ENCODE assay signal across 19 cellular contexts in genomic region chr3:179801831-179802230, GRCh38.
"Had no signal": no experiment of that assay in that cellular context is flagged by ENCODE, and none has a peak within 500 bp of the region (broad histone marks: within the 10 kb centered on the region; RNA-seq: fewer than 3 reads in every experiment).

No MANE protein-coding gene starts in this region.

- ATAC-seq: activated CD8-positive, alpha-beta T cell treated with anti-CD3 and anti-CD28 coated beads for 36 hours; activated naive CD4-positive, alpha-beta T cell treated with anti-CD3 and anti-CD28 coated beads, Interleukin-2, amount 50 U/mL, for 72 hours; effector memory CD8-positive, alpha-beta T cell; mucosa of descending colon; natural killer cell; stimulated activated naive B cell treated with anti-CD40 and anti-IgM and Interleukin-4, amounts not matched to agents 10 μg/mL and 1 μg/mL and 100 μg/mL, for 72 hours; WTC11 had no signal

- H3K9me3 ChIP-seq: left lung, mucosa of descending colon, neutrophil, thyroid gland had no signal

- H3K9me3 Mint-ChIP-seq: activated CD8-positive, alpha-beta T cell treated with anti-CD3 and anti-CD28 coated beads for 36 hours; activated naive CD4-positive, alpha-beta T cell treated with anti-CD3 and anti-CD28 coated beads, Interleukin-2, amount 50 U/mL, for 72 hours; brain; effector memory CD8-positive, alpha-beta T cell; natural killer cell; stimulated activated naive B cell treated with anti-CD40 and anti-IgM and Interleukin-4, amounts not matched to agents 10 μg/mL and 1 μg/mL and 100 μg/mL, for 72 hours; T-helper 1 cell treated with Interleukin-12 subunit alpha and Interleukin-12 subunit beta and Interleukin-4 antibody, amounts not matched to agents 30 μg/mL and 1 μg/mL, for 36 hours; WTC11 had no signal

- H3K4me3 ChIP-seq: left lung, mucosa of descending colon, thyroid gland had no signal

- H3K27ac Mint-ChIP-seq: activated CD8-positive, alpha-beta T cell treated with anti-CD3 and anti-CD28 coated beads for 36 hours; activated naive CD4-positive, alpha-beta T cell treated with anti-CD3 and anti-CD28 coated beads, Interleukin-2, amount 50 U/mL, for 72 hours; effector memory CD8-positive, alpha-beta T cell; natural killer cell; stimulated activated naive B cell treated with anti-CD40 and anti-IgM and Interleukin-4, amounts not matched to agents 10 μg/mL and 1 μg/mL and 100 μg/mL, for 72 hours; T-helper 1 cell treated with Interleukin-12 subunit alpha and Interleukin-12 subunit beta and Interleukin-4 antibody, amounts not matched to agents 30 μg/mL and 1 μg/mL, for 36 hours; WTC11 had no signal

- H3K27ac ChIP-seq: left lung, neutrophil, thyroid gland had no signal

- H3K4me3 Mint-ChIP-seq: activated CD8-positive, alpha-beta T cell treated with anti-CD3 and anti-CD28 coated beads for 36 hours; brain; effector memory CD8-positive, alpha-beta T cell; natural killer cell; stimulated activated naive B cell treated with anti-CD40 and anti-IgM and Interleukin-4, amounts not matched to agents 10 μg/mL and 1 μg/mL and 100 μg/mL, for 72 hours; T-helper 1 cell treated with Interleukin-12 subunit alpha and Interleukin-12 subunit beta and Interleukin-4 antibody, amounts not matched to agents 30 μg/mL and 1 μg/mL, for 36 hours; WTC11 had no signal

- H3K27me3 Mint-ChIP-seq: brain; stimulated activated naive B cell treated with anti-CD40 and anti-IgM and Interleukin-4, amounts not matched to agents 10 μg/mL and 1 μg/mL and 100 μg/mL, for 72 hours had no signal

- H3K36me3 ChIP-seq: left lung, neutrophil, thyroid gland had no signal

- H3K27me3 ChIP-seq: thyroid gland had no signal

- H3K36me3 Mint-ChIP-seq: activated naive CD4-positive, alpha-beta T cell treated with anti-CD3 and anti-CD28 coated beads, Interleukin-2, amount 50 U/mL, for 72 hours; brain; natural killer cell; WTC11 had no signal

- H3K4me1 Mint-ChIP-seq: natural killer cell; stimulated activated naive B cell treated with anti-CD40 and anti-IgM and Interleukin-4, amounts not matched to agents 10 μg/mL and 1 μg/mL and 100 μg/mL, for 72 hours; WTC11 had no signal

- H3K4me1 ChIP-seq: left lung, thyroid gland had no signal

- DNase-seq: activated CD4-positive, alpha-beta T cell treated with anti-CD3 and anti-CD28 coated beads for 48 hours; activated CD8-positive, alpha-beta T cell treated with anti-CD3 and anti-CD28 coated beads for 36 hours; activated gamma-delta T cell; activated T-cell treated with anti-CD3 and anti-CD28 coated beads, Interleukin-2, amount 50 U/mL, for 48 hours; amygdala; dermis blood vessel endothelial cell; effector memory CD8-positive, alpha-beta T cell; kidney; left lung; mucosa of descending colon; natural killer cell; stimulated activated CD4-positive, alpha-beta T cell treated with anti-CD3 and anti-CD28 coated beads, Interleukin-4, amount 100 ng/mL, for 1 hour; stimulated activated naive B cell treated with anti-CD40 and anti-IgM and Interleukin-4, amounts not matched to agents 10 μg/mL and 1 μg/mL and 100 μg/mL, for 72 hours; thyroid gland had no signal
